In genomic region chr10:77029684-77030407, GRCh38 we compare ENCODE assay signal across 19 cellular contexts.
DNase-seq lines count a peak whose midpoint lies in the region; FAIRE-seq and TF ChIP-seq lines count a peak whose summit lies in the region.
"Had no signal": no experiment of that assay in that cellular context is flagged by ENCODE, and none has a peak within 500 bp of the region (broad histone marks: within the 10 kb centered on the region; RNA-seq: fewer than 3 reads in every experiment).

No MANE protein-coding gene starts in this region.

- no peak for FAIRE-seq in D721Med (lab: Jason Lieb, UNC)
- FAIRE-seq: G401.6 had no signal

- no peaks in the 10 kb centered on the region for H3K36me3 ChIP-seq in HEK293 (ENCODE audit: control insufficient read depth in 2 of 2, insufficient read depth in 1 of 2, low read length in 2 of 2)
- H3K36me3 ChIP-seq: SJCRH30 had no signal

- POLR2A ChIA-PET in HEK293 (lab: Yijun Ruan, JAX) = no interaction called here

- H3K9me3 ChIP-seq in HEK293 (ENCODE audit: control insufficient read depth, insufficient read depth, low read depth, low read length) = no peaks in the 10 kb centered on the region
- H3K9me3 ChIP-seq: SJCRH30 had no signal

- H3K4me3 ChIP-seq in HEK293 (ENCODE audit: low read depth, low read length) = no peak overlapping the region
- no peak overlapping the region for H3K4me3 ChIP-seq in choroid plexus epithelial cell (ENCODE audit: low read depth, low read length)
- H3K4me3 ChIP-seq in skeletal muscle cell (ENCODE audit: low read depth, low read length) = no peak overlapping the region
- H3K4me3 ChIP-seq: GM23248, SJCRH30 had no signal

- TF ChIP-seq CTCF in HEK293 (tag by site-specific recombination; IDR thresholded peaks at IDR 0.05) (no peak), choroid plexus epithelial cell (conservative IDR thresholded peaks at IDR 0.05; ENCODE audit: low read depth, low read length) (no peak), D721Med (IDR thresholded peaks at IDR 0.05; ENCODE audit: insufficient read depth, missing control alignments) (no peak)

- DNase-seq in choroid plexus epithelial cell (ENCODE audit: low read depth) = peak; percentile 4
- DNase-seq in kidney tubule cell (ENCODE audit: low spot score) = peak; percentile 30
- DNase-seq in skeletal muscle cell (ENCODE audit: low read depth) = peak; percentile 10
- no peak for DNase-seq in HPDE6-E6E7 (ENCODE audit: extremely low spot score)
- DNase-seq in D721Med (ENCODE audit: insufficient read length, low spot score) = no peak
- DNase-seq in pons (ENCODE audit: low spot score) = no peak
- no peak for DNase-seq in NAMALWA (ENCODE audit: low spot score)
- DNase-seq: CD4-positive, alpha-beta memory T cell; DMS79 treated with DMSO at 0.1 percent for 48 hours; GM23248; Kasumi-1; NCI-H1417; NCI-H1930; NCI-H446; PC-3; SJCRH30 had no signal

- H3K27ac ChIP-seq in HEK293 (ENCODE audit: extremely low read depth, low read depth, low read length) = no peak overlapping the region
- H3K27ac ChIP-seq: GM23248, RWPE1, SJCRH30 had no signal

- CTCF ChIA-PET in HEK293 (lab: Yijun Ruan, JAX) = interaction anchor here (2.4 kb wide), 1 partner anchor 8 kb away, joined by 10 read pairs; no protein-coding TSS in a partner anchor

- no peaks in the 10 kb centered on the region for H3K4me1 ChIP-seq in HEK293 (ENCODE audit: control insufficient read depth, insufficient read depth, low read length)
- H3K4me1 ChIP-seq: SJCRH30 had no signal

TF ChIP-seq in HEK293, 187 proteins besides CTCF, POLR2A, EP300 and RAD21:
- TF ChIP-seq TRIM28 (IDR thresholded peaks at IDR 0.05; ENCODE audit: borderline replicate concordance, low read length) = 0 out of 2 replicates have a peak, but pooled peaks have one; percentile 26
- TF ChIP-seq ZNF138 (tag by site-specific recombination; IDR thresholded peaks at IDR 0.05; ENCODE audit: borderline replicate concordance) = no peak
- TF ChIP-seq SCRT2 (tag by site-specific recombination; IDR thresholded peaks at IDR 0.05) = no peak
- no peak for TF ChIP-seq ZNF155 (tag by site-specific recombination; IDR thresholded peaks at IDR 0.05)
- TF ChIP-seq, protein P1, sequence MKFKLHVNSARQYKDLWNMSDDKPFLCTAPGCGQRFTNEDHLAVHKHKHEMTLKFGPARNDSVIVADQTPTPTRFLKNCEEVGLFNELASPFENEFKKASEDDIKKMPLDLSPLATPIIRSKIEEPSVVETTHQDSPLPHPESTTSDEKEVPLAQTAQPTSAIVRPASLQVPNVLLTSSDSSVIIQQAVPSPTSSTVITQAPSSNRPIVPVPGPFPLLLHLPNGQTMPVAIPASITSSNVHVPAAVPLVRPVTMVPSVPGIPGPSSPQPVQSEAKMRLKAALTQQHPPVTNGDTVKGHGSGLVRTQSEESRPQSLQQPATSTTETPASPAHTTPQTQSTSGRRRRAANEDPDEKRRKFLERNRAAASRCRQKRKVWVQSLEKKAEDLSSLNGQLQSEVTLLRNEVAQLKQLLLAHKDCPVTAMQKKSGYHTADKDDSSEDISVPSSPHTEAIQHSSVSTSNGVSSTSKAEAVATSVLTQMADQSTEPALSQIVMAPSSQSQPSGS (tag by site-specific recombination; IDR thresholded peaks at IDR 0.05; ENCODE audit: low read depth) = no peak
- no peak for TF ChIP-seq BCL11B (tag by site-specific recombination; IDR thresholded peaks at IDR 0.05; ENCODE audit: low read depth)
- no peak for TF ChIP-seq YY2 (tag by site-specific recombination; IDR thresholded peaks at IDR 0.05)
- TF ChIP-seq ZNF529 (tag by site-specific recombination; IDR thresholded peaks at IDR 0.05; ENCODE audit: insufficient replicate concordance) = no peak
- peak; percentile 78 for TF ChIP-seq BCL6B (tag by site-specific recombination; IDR thresholded peaks at IDR 0.05)
- 0 out of 2 replicates have a peak, but pooled peaks have one; percentile 15 for TF ChIP-seq ZNF335 (tag by site-specific recombination; conservative IDR thresholded peaks at IDR 0.05)
- no peak for TF ChIP-seq ZSCAN18 (tag by site-specific recombination; IDR thresholded peaks at IDR 0.05)
- no peak for TF ChIP-seq ZNF624 (tag by site-specific recombination; IDR thresholded peaks at IDR 0.05)

Comparison
In these comparisons a context has a peak if more than half of its experiments do, and no peak if none do; other contexts are left out.
1. DNase-seq: peak in choroid plexus epithelial cell (single experiment), kidney tubule cell (single experiment) and skeletal muscle cell (single experiment); none in HPDE6-E6E7 (single experiment), D721Med (single experiment), pons (single experiment) and NAMALWA (single experiment).